Comparison of ENCODE assay signal across 19 cellular contexts in the genomic region with DNA sequence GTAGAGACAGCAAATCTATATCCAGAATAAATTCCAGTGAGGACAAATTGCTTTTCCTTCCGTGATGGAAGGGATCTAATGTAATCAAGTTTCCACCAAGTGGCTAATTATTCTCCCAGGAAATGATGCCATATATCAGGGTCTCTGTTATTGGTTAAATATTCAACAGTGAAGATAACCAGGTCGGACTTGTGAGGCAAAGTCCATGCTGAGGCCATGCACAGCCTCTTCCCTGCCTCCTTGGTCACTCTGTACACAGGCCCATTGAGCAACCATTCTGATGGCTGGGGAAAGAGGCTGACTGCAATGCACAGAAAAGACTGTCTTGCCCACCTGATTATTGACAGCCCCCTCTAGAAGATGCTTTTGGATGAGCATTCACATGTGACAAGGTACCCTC.
DNase-seq lines count a peak whose midpoint lies in the region; ATAC-seq, FAIRE-seq and TF ChIP-seq lines count a peak whose summit lies in the region.
"Had no signal": no experiment of that assay in that cellular context is flagged by ENCODE, and none has a peak within 500 bp of the region (broad histone marks: within the 10 kb centered on the region; RNA-seq: fewer than 3 reads in every experiment).

No MANE protein-coding gene starts in this region.

- H3K9me2 ChIP-seq in hepatocyte (replicated peaks; ENCODE audit: insufficient read depth): no peaks in the 10 kb centered on the region

- H3K27me3 ChIP-seq in hepatocyte (no peaks in the 10 kb centered on the region), right lobe of liver (no peaks in the 10 kb centered on the region), small intestine (ENCODE audit: control insufficient read depth in 2 of 2, insufficient read depth in 2 of 2, low read length in 2 of 2) (peaks cover 0 to 3% of the 10 kb centered on the region in 2 donors)

- H3K9me3 ChIP-seq in hepatocyte (ENCODE audit: low read depth): peaks cover 2% of the 10 kb centered on the region
- no peaks in the 10 kb centered on the region for H3K9me3 ChIP-seq in right lobe of liver
- no peaks in the 10 kb centered on the region for H3K9me3 ChIP-seq in small intestine (ENCODE audit: control insufficient read depth, low read depth)

- TF ChIP-seq POLR2A in right lobe of liver (IDR thresholded peaks at IDR 0.05): peak; percentile 49

- ATAC-seq in right lobe of liver: peak; percentile 84 to 91 (median 86)

- H3K4me1 ChIP-seq in hepatocyte (ENCODE audit: insufficient read depth) (peaks cover 21% of the 10 kb centered on the region), right lobe of liver (peaks cover 0 to 29% (median 13%) of the 10 kb centered on the region in 4 donors), small intestine (ENCODE audit: control insufficient read depth in 2 of 2, insufficient read depth in 1 of 2, low read depth in 1 of 2, low read length in 1 of 2) (peaks cover 0 to 5% of the 10 kb centered on the region in 2 donors)

- peak overlapping the region; percentile 31 for H3K4me2 ChIP-seq in hepatocyte

- H3K79me2 ChIP-seq in hepatocyte: peaks cover 10% of the 10 kb centered on the region

- intact Hi-C loops in right lobe of liver (cut with DNase I): no loop called here

- no peak for FAIRE-seq in small intestine (lab: Jason Lieb, UNC)
- FAIRE-seq: A204.1, D721Med, G401.6, GM12891 had no signal

- H3K27ac ChIP-seq in hepatocyte (peak overlapping the region; percentile 93), right lobe of liver (peak overlapping the region; percentile 29 to 88 (median 51)), small intestine (ENCODE audit: low read depth in 1 of 2, low read length in 1 of 2) (peak overlapping the region in 1 of 2 donors; percentile 75)
- H3K27ac ChIP-seq: HL-60 had no signal

- H2AFZ ChIP-seq in hepatocyte: no peak overlapping the region

- H3K4me3 ChIP-seq in hepatocyte (no peak overlapping the region), right lobe of liver (no peak overlapping the region), small intestine (ENCODE audit: low read depth in 1 of 2, low read length in 2 of 2) (no peak overlapping the region), foreskin fibroblast (ENCODE audit: low read depth in 1 of 2, low read length in 2 of 2) (no peak overlapping the region)

- WGBS in hepatocyte (ENCODE audit: low lambda C conversion rate, missing lambda C conversion rate): 60% methylated on average over 2 of the region's 2 CpGs
- WGBS in right lobe of liver (ENCODE audit: insufficient coverage, low coverage, low lambda C conversion rate, missing lambda C conversion rate): 37% methylated on average over 2 of the region's 2 CpGs
- WGBS in small intestine, 3 donors: 25 to 58% (median 33%) methylated on average over 2 of the region's 2 CpGs

- no peaks in the 10 kb centered on the region for H3K36me3 ChIP-seq in hepatocyte (replicated peaks; ENCODE audit: insufficient read depth, low read depth)
- H3K36me3 ChIP-seq in right lobe of liver: no peaks in the 10 kb centered on the region
- no peaks in the 10 kb centered on the region for H3K36me3 ChIP-seq in small intestine (ENCODE audit: control insufficient read depth in 2 of 2, insufficient read depth in 2 of 2, low read length in 2 of 2)

- TF ChIP-seq CTCF in hepatocyte (IDR thresholded peaks at IDR 0.05; ENCODE audit: poor library complexity) (no peak), right lobe of liver (IDR thresholded peaks at IDR 0.05) (no peak), foreskin fibroblast (IDR thresholded peaks at IDR 0.05; ENCODE audit: low read depth, low read length) (no peak)

- DNase-seq in HuH-7.5 (ENCODE audit: low spot score): peak; percentile 72
- peak; percentile 72 for DNase-seq in hepatocyte (ENCODE audit: low spot score)
- DNase-seq in right lobe of liver: peak; percentile 65 to 78 (median 66)
- peak; percentile 95 for DNase-seq in small intestine
- no peak for DNase-seq in putamen (ENCODE audit: low spot score)
- DNase-seq in superior temporal gyrus (ENCODE audit: extremely low spot score): no peak
- DNase-seq in foreskin fibroblast: no peak
- DNase-seq: C1 segment of cervical spinal cord; CD4-positive, alpha-beta T cell; DMS153; DMS79 treated with DMSO at 0.1 percent for 48 hours; EL; HCEC 1CT; HFFc6 had no signal

- H4K20me1 ChIP-seq in hepatocyte (ENCODE audit: insufficient read depth, poor library complexity, severe bottlenecking): no peaks in the 10 kb centered on the region

Comparison
In these comparisons a context has a peak if more than half of its experiments do, and no peak if none do; other contexts are left out.
1. DNase-seq: peak in HuH-7.5 (single experiment), hepatocyte (single experiment), right lobe of liver (3 of 3) and small intestine (single experiment); none in putamen (single experiment), superior temporal gyrus (single experiment) and foreskin fibroblast (0 of 2).